Comparison of ENCODE assay signal across 17 cellular contexts in the genomic region with DNA sequence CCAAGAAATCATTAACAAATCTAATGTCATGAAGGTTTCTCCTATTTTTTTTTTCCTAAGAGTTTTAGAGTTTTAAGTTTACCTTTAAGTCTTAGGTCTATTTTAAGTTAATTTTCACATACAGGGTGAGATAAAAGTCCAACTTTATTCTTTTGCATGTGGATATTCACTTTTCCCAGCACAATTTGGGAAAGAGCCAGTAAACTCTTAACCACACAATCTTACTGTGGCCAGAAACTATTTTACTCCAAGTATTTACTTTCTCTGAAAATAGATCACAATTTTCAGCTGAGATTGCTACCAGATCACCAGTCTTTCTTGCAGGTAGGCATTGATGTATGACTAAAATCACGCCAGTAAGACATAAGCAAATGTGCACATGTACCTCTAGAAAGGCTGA.
"Had no signal": no experiment of that assay in that cellular context is flagged by ENCODE, and none has a peak within 500 bp of the region (broad histone marks: within the 10 kb centered on the region; RNA-seq: fewer than 3 reads in every experiment).

No MANE protein-coding gene starts in this region.

- H3K9me3 ChIP-seq: body of pancreas, prostate gland, right lobe of liver, spleen had no signal

- DNase-seq: activated CD4-positive, alpha-beta memory T cell treated with anti-CD3 and anti-CD28 coated beads for 36 hours; activated CD8-positive, alpha-beta memory T cell treated with anti-CD3 and anti-CD28 coated beads, Interleukin-2, amount 10 ng/mL, durations not matched to agents 7 days and 5 days; activated effector memory CD4-positive, alpha-beta T cell treated with Interleukin-2 at 50 U/mL for 16 hours; activated naive CD4-positive, alpha-beta T cell treated with anti-CD3 and anti-CD28 coated beads, Interleukin-2, amount 50 U/mL, for 16 hours; activated T-cell treated with anti-CD3 and anti-CD28 coated beads, Interleukin-2, amount 50 U/mL, for 24 hours; body of pancreas; caudate nucleus; foreskin melanocyte; left ventricle myocardium superior; mesenchymal stem cell; nucleus accumbens; right lobe of liver; spleen; T-helper 1 cell; WERI-Rb-1 had no signal

- H3K4me1 ChIP-seq: body of pancreas, prostate gland, right lobe of liver, spleen had no signal

- H3K27ac ChIP-seq: body of pancreas, coronary artery, prostate gland, right lobe of liver, spleen, WERI-Rb-1 had no signal

- H3K27me3 ChIP-seq: body of pancreas, right lobe of liver, spleen had no signal

- H3K36me3 ChIP-seq: prostate gland, right lobe of liver, spleen, WERI-Rb-1 had no signal

- H3K4me3 ChIP-seq: body of pancreas, coronary artery, prostate gland, right lobe of liver, spleen had no signal
